11 cellular contexts compared by ENCODE assay signal in the genomic region with DNA sequence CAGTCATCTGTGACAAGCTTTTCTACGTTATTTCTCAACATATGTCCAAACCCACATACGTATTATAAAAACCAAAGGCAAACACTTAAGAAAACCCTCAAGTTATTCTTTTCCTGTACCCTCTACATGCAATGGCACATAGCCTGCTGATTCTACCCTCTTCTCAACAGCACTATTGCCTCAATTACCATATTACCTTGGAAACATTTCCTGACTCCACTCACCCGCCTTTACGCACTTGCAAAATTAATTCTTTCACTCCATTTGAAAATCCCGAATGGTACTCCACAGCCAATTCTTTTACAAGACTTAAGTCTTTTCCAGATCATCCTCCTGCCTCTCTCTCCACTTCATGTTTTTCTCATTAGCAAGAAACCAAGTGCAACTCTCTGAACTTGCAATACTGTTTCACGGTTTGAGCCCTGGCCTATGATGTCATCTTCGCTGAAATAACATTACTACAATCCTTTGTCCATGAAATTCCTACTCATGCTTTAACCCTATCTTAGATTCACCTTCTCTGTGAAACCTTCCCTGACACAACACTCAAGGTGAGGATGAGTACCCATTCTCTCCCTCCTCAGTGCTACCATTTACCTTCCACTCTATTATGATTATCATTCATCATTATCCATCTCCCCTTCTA. TPM values are rescaled to one million over a fixed set of nuclear protein-coding genes. Genes with fewer than 3 reads are reported as not detected.
A peak's percentile ranks its signal among the peaks of the same experiment; 100 is the strongest.
DNase-seq lines count a peak whose midpoint lies in the region; ATAC-seq and TF ChIP-seq lines count a peak whose summit lies in the region.
"Had no signal": no experiment of that assay in that cellular context is flagged by ENCODE, and none has a peak within 500 bp of the region (broad histone marks: within the 10 kb centered on the region; RNA-seq: fewer than 3 reads in every experiment).

No MANE protein-coding gene starts in this region.

- no peak for ATAC-seq in HG03571 (IDR thresholded peaks at IDR 0.05; ENCODE audit: unreplicated experiment)

- TF ChIP-seq CTCF in epithelial cell of proximal tubule (conservative IDR thresholded peaks at IDR 0.05; ENCODE audit: low read depth, low read length) = no peak
- no peak for TF ChIP-seq CTCF in GM10266 (IDR thresholded peaks at IDR 0.05; ENCODE audit: control insufficient read depth, insufficient read depth, low read depth, missing control alignments)
- TF ChIP-seq CTCF in GM13977 (IDR thresholded peaks at IDR 0.05; ENCODE audit: extremely low read depth, insufficient read depth, missing control alignments) = no peak

- in situ Hi-C loops in GM13977 (cut with MboI; ENCODE audit: low pct_unique_long_range_greater_than_20kb, low sequenced_read_pairs, unreplicated experiment) = no loop called here

- DNase-seq in EL (peak; percentile 26), NCI-H2227 (lab: John Stamatoyannopoulos, UW; ENCODE audit: unreplicated experiment) (peak; percentile 23), epithelial cell of proximal tubule (ENCODE audit: low read depth) (peak; percentile 84), non-pigmented ciliary epithelial cell (ENCODE audit: low read depth) (peak; percentile 14), GM10266 (ENCODE audit: extremely low spot score) (no peak), GM13977 (ENCODE audit: low spot score) (no peak), C1 segment of cervical spinal cord (lab: John Stamatoyannopoulos, UW) (no peak)
- DNase-seq: activated CD8-positive, alpha-beta memory T cell treated with anti-CD3 and anti-CD28 coated beads, Interleukin-2, amount 50 U/mL, for 4 hours; DND-41; naive thymus-derived CD4-positive, alpha-beta T cell had no signal

- H3K4me3 ChIP-seq in epithelial cell of proximal tubule (ENCODE audit: low read depth, low read length) = peak overlapping the region; percentile 24

RNA-seq across cellular contexts. Expression of gene SESTD1, which starts 29.0 kb away (rescaled TPM):
- 13.9 and 18.5 TPM in 2 replicates for total RNA-seq in epithelial cell of proximal tubule

Comparison
In these comparisons a context has a peak if more than half of its experiments do, and no peak if none do; other contexts are left out.
1. DNase-seq: peak in EL (single experiment), NCI-H2227 (single experiment), epithelial cell of proximal tubule (single experiment) and non-pigmented ciliary epithelial cell (single experiment); none in GM10266 (single experiment), GM13977 (single experiment) and C1 segment of cervical spinal cord (0 of 14).